14 cellular contexts compared by ENCODE assay signal in genomic region chr6:36609582-36609981, GRCh38. TPM values are rescaled to one million over a fixed set of nuclear protein-coding genes. Genes with fewer than 3 reads are reported as not detected.
DNase-seq lines count a peak whose midpoint lies in the region; ATAC-seq, FAIRE-seq and TF ChIP-seq lines count a peak whose summit lies in the region.
"Had no signal": no experiment of that assay in that cellular context is flagged by ENCODE, and none has a peak within 500 bp of the region (broad histone marks: within the 10 kb centered on the region; RNA-seq: fewer than 3 reads in every experiment).

No MANE protein-coding gene starts in this region.

- in situ Hi-C loops in GM12878 (cut with MboI) (no loop called here), GM13977 (cut with MboI; ENCODE audit: low pct_unique_long_range_greater_than_20kb, low sequenced_read_pairs, unreplicated experiment) (no loop called here)

- SMC1A ChIA-PET in GM12878 (lab: Charles Lee; ENCODE audit: uncharacterized antibody, unreplicated experiment): interaction anchor here (2.5 to 5.2 kb wide), 2 partner anchors 10 to 149 kb away, joined by 9 to 50 read pairs; no protein-coding TSS in a partner anchor

- no peak overlapping the region for H3K4me3 Mint-ChIP-seq in CD4-positive, alpha-beta T cell
- H3K4me3 Mint-ChIP-seq in naive thymus-derived CD4-positive, alpha-beta T cell: peak overlapping the region in 2 of 10 donors; percentile 17 to 21
- H3K4me3 Mint-ChIP-seq in endodermal cell: no peak overlapping the region

- DNase-seq in CD4-positive, alpha-beta T cell: no peak
- DNase-seq in GM12878 (ENCODE audit: low read depth, low spot score) (no peak), NCI-H510A treated with DMSO at 0.1 percent for 48 hours (lab: John Stamatoyannopoulos, UW) (no peak), GM13977 (ENCODE audit: low spot score) (no peak), COR-L47 (lab: John Stamatoyannopoulos, UW) (no peak), endodermal cell (no peak)
- no peak for DNase-seq in naive thymus-derived CD4-positive, alpha-beta T cell
- DNase-seq: activated CD8-positive, alpha-beta memory T cell treated with anti-CD3 and anti-CD28 coated beads for 24 hours; GOT3; midbrain; NCI-H1105 treated with DMSO at 0.1 percent for 48 hours had no signal

- peak overlapping the region; percentile 65 for H3K27ac Mint-ChIP-seq in CD4-positive, alpha-beta T cell
- peak overlapping the region in 8 of 9 donors; percentile 53 to 83 (median 74) for H3K27ac Mint-ChIP-seq in naive thymus-derived CD4-positive, alpha-beta T cell
- H3K27ac Mint-ChIP-seq in endodermal cell: no peak overlapping the region

- FAIRE-seq in GM12878 (lab: Jason Lieb, UNC): no peak
- FAIRE-seq: D721Med had no signal

- no peak overlapping the region for H2AFZ ChIP-seq in GM12878 (ENCODE audit: control insufficient read depth, low read depth, low read length)

- peaks cover 52 to 86% of the 10 kb centered on the region in 2 experiments for H3K36me3 ChIP-seq in HEK293 (ENCODE audit: control insufficient read depth in 2 of 2, insufficient read depth in 1 of 2, low read length in 2 of 2)
- peaks cover 15 to 44% of the 10 kb centered on the region in 2 experiments for H3K36me3 ChIP-seq in GM12878 (ENCODE audit: control insufficient read depth in 2 of 2, insufficient read depth in 2 of 2, low read length in 1 of 2)
- H3K36me3 ChIP-seq in naive thymus-derived CD4-positive, alpha-beta T cell (ENCODE audit: control insufficient read depth in 2 of 3, insufficient read depth in 3 of 3, low read length in 3 of 3): peaks cover 16 to 75% (median 39%) of the 10 kb centered on the region in 3 experiments
- H3K36me3 ChIP-seq in endodermal cell (ENCODE audit: control insufficient read depth, insufficient read depth, low read length): peaks cover 86% of the 10 kb centered on the region

- no peak overlapping the region for H3K9ac ChIP-seq in GM12878 (ENCODE audit: control insufficient read depth, insufficient read depth, low read length)
- no peak overlapping the region for H3K9ac ChIP-seq in endodermal cell (ENCODE audit: extremely low read depth, low read length, poor library complexity, severe bottlenecking)

- TF ChIP-seq CTCF in CD4-positive, alpha-beta T cell (IDR thresholded peaks at IDR 0.05): no peak
- TF ChIP-seq CTCF in HEK293 (tag by site-specific recombination; IDR thresholded peaks at IDR 0.05): no peak
- TF ChIP-seq CTCF in GM12878 (IDR thresholded peaks at IDR 0.05 in 2 of 3, conservative IDR thresholded peaks at IDR 0.05 in 1 of 3; ENCODE audit: control insufficient read depth in 2 of 3, extremely low read depth in 1 of 3, insufficient read depth in 1 of 3, low read depth in 3 of 3, low read length in 3 of 3): no peak
- no peak for TF ChIP-seq CTCF in GM13977 (IDR thresholded peaks at IDR 0.05; ENCODE audit: extremely low read depth, insufficient read depth, missing control alignments)
- TF ChIP-seq CTCF in endodermal cell (conservative IDR thresholded peaks at IDR 0.05): no peak

- no TSS peak for BruUV-seq in GM12878 (replicated peaks; lab: Mats Ljungman, UMichigan)

- peaks cover 60% of the 10 kb centered on the region for H3K4me1 Mint-ChIP-seq in CD4-positive, alpha-beta T cell (ENCODE audit: low read depth)
- peaks cover 30 to 68% (median 53%) of the 10 kb centered on the region in 7 donors for H3K4me1 Mint-ChIP-seq in naive thymus-derived CD4-positive, alpha-beta T cell
- peaks cover 9% of the 10 kb centered on the region for H3K4me1 Mint-ChIP-seq in endodermal cell

- H3K4me3 ChIP-seq in HEK293 (ENCODE audit: low read depth, low read length) (no peak overlapping the region), GM12878 (no peak overlapping the region), endodermal cell (ENCODE audit: low read length) (no peak overlapping the region)
- H3K4me3 ChIP-seq in naive thymus-derived CD4-positive, alpha-beta T cell (ENCODE audit: low read length): no peak overlapping the region
- H3K4me3 ChIP-seq: thoracic aorta had no signal

- no peak for ATAC-seq in CD4-positive, alpha-beta T cell (ENCODE audit: poor library complexity)
- peak; percentile 14; the same call in 1 of the 3 replicates for ATAC-seq in GM12878
- peak; percentile 7 for ATAC-seq in naive thymus-derived CD4-positive, alpha-beta T cell

- TF ChIP-seq RAD21 in GM12878 (IDR thresholded peaks at IDR 0.05; ENCODE audit: insufficient read depth, low read depth, low read length): no peak

- H3K27ac ChIP-seq in CD4-positive, alpha-beta T cell (ENCODE audit: low read depth, low read length): no peak overlapping the region
- H3K27ac ChIP-seq in HEK293 (ENCODE audit: extremely low read depth, low read depth, low read length): 0 out of 2 replicates have a peak overlapping the region, but pooled peaks have one; percentile 70
- no peak overlapping the region for H3K27ac ChIP-seq in GM12878 (ENCODE audit: control insufficient read depth, insufficient read depth)
- H3K27ac ChIP-seq in naive thymus-derived CD4-positive, alpha-beta T cell (ENCODE audit: low read depth, low read length): no peak overlapping the region
- H3K27ac ChIP-seq in endodermal cell (ENCODE audit: low read depth, low read length): no peak overlapping the region

- H3K79me2 ChIP-seq in GM12878 (ENCODE audit: control insufficient read depth, insufficient read depth, low read length): peaks cover 5% of the 10 kb centered on the region

- WGBS in GM12878 (ENCODE audit: insufficient coverage, insufficient replicate concordance, low lambda C conversion rate, missing lambda C conversion rate): 4% methylated on average over 3 of the region's 3 CpGs
- 96 to 97% methylated on average over 3 of the region's 3 CpGs for WGBS in endodermal cell (ENCODE audit: insufficient coverage in 1 of 2, insufficient read length in 1 of 2), 2 experiments

- no peak for TF ChIP-seq EP300 in GM12878 (IDR thresholded peaks at IDR 0.05; ENCODE audit: borderline replicate concordance in 1 of 2, control insufficient read depth in 1 of 2, low read depth in 2 of 2, low read length in 2 of 2)

- RAD21 ChIA-PET in GM12878 (lab: Charles Lee; ENCODE audit: unreplicated experiment): interaction anchor here (0.6 to 1.2 kb wide), 3 partner anchors 71 to 205 kb away, joined by 3 to 5 read pairs (median 3); no protein-coding TSS in a partner anchor

- CTCF ChIA-PET in CD4-positive, alpha-beta T cell (lab: Charles Lee): interaction anchor here (0.6 to 1.1 kb wide), 4 partner anchors 9 to 241 kb away, joined by 3 to 4 read pairs (median 4); no protein-coding TSS in a partner anchor
- CTCF ChIA-PET in HEK293 (lab: Yijun Ruan, JAX): interaction anchor here (1.1 to 10.2 kb wide), 3 partner anchors 115 to 150 kb away, joined by 6 to 156 read pairs (median 17); no protein-coding TSS in a partner anchor
- CTCF ChIA-PET in GM12878 (lab: Yijun Ruan, JAX): interaction anchor here (0.5 to 5.0 kb wide), 5 partner anchors 10 to 243 kb away, joined by 3 to 22 read pairs (median 4); no protein-coding TSS in a partner anchor
- CTCF ChIA-PET in naive thymus-derived CD4-positive, alpha-beta T cell (lab: Charles Lee): interaction anchor here (1.2 kb wide), 1 partner anchor 10 kb away, joined by 3 read pairs; no protein-coding TSS in a partner anchor

- intact Hi-C loops in CD4-positive, alpha-beta T cell (cut with DNase I, micrococcal nuclease): no loop called here
- intact Hi-C loops in GM12878 (cut with micrococcal nuclease; ENCODE audit: unreplicated experiment): no loop called here
- intact Hi-C loops in naive thymus-derived CD4-positive, alpha-beta T cell (cut with micrococcal nuclease): no loop called here

- TF ChIP-seq POLR2A in GM12878 (IDR thresholded peaks at IDR 0.05; ENCODE audit: low read depth, low read length): 0 out of 2 replicates have a peak, but pooled peaks have one; percentile 56

- no peaks in the 10 kb centered on the region for H3K9me3 Mint-ChIP-seq in CD4-positive, alpha-beta T cell
- peaks cover 0 to 7% (median 0%) of the 10 kb centered on the region in 11 donors for H3K9me3 Mint-ChIP-seq in naive thymus-derived CD4-positive, alpha-beta T cell
- H3K9me3 Mint-ChIP-seq in endodermal cell: no peaks in the 10 kb centered on the region

- POLR2A ChIA-PET in CD4-positive, alpha-beta T cell (lab: Charles Lee): interaction anchor here (0.6 to 6.1 kb wide), 5 partner anchors 12 to 186 kb away, joined by 3 to 60 read pairs (median 4); partner anchors contain the start of genes SRSF3 and STK38
- POLR2A ChIA-PET in HEK293 (lab: Yijun Ruan, JAX) (interaction anchor here (0.6 to 5.2 kb wide), 9 partner anchors 8 to 300 kb away, joined by 3 to 25 read pairs (median 4); no protein-coding TSS in a partner anchor), GM12878 (lab: Charles Lee) (interaction anchor here (0.6 to 2.3 kb wide), 6 partner anchors 9 to 403 kb away, joined by 3 to 15 read pairs (median 4); no protein-coding TSS in a partner anchor)
- POLR2A ChIA-PET in naive thymus-derived CD4-positive, alpha-beta T cell (lab: Charles Lee): interaction anchor here (0.6 to 5.9 kb wide), 6 partner anchors 10 to 64 kb away, joined by 3 to 53 read pairs (median 5); partner anchors contain the start of gene SRSF3

- H3K4me2 ChIP-seq in GM12878 (ENCODE audit: control insufficient read depth, insufficient read depth): no peak overlapping the region

- no peaks in the 10 kb centered on the region for H3K9me3 ChIP-seq in CD4-positive, alpha-beta T cell (ENCODE audit: control insufficient read depth, low read length)
- no peaks in the 10 kb centered on the region for H3K9me3 ChIP-seq in HEK293 (ENCODE audit: control insufficient read depth, insufficient read depth, low read depth, low read length)
- H3K9me3 ChIP-seq in GM12878 (replicated peaks; ENCODE audit: control insufficient read depth, insufficient read depth, low read length): no peaks in the 10 kb centered on the region
- H3K9me3 ChIP-seq in naive thymus-derived CD4-positive, alpha-beta T cell (ENCODE audit: control insufficient read depth in 2 of 3, low read length in 3 of 3): no peaks in the 10 kb centered on the region
- H3K9me3 ChIP-seq in endodermal cell (ENCODE audit: control insufficient read depth, low read length): no peaks in the 10 kb centered on the region
- H3K9me3 ChIP-seq: thoracic aorta had no signal

- no peaks in the 10 kb centered on the region for H3K27me3 Mint-ChIP-seq in CD4-positive, alpha-beta T cell
- H3K27me3 Mint-ChIP-seq in naive thymus-derived CD4-positive, alpha-beta T cell: no peaks in the 10 kb centered on the region
- H3K27me3 Mint-ChIP-seq in endodermal cell (ENCODE audit: insufficient read depth): no peaks in the 10 kb centered on the region

- no peaks in the 10 kb centered on the region for H3K27me3 ChIP-seq in CD4-positive, alpha-beta T cell (ENCODE audit: control insufficient read depth, insufficient read depth, low read length)
- H3K27me3 ChIP-seq in GM12878 (replicated peaks in 1 of 2; ENCODE audit: control insufficient read depth in 2 of 2, insufficient read depth in 2 of 2, low read length in 1 of 2): no peaks in the 10 kb centered on the region
- no peaks in the 10 kb centered on the region for H3K27me3 ChIP-seq in naive thymus-derived CD4-positive, alpha-beta T cell (ENCODE audit: control insufficient read depth in 2 of 2, insufficient read depth in 2 of 2, low read length in 2 of 2)
- H3K27me3 ChIP-seq in endodermal cell (ENCODE audit: control insufficient read depth, insufficient read depth, low read length, poor library complexity, severe bottlenecking): no peaks in the 10 kb centered on the region

- H4K20me1 ChIP-seq in GM12878 (ENCODE audit: control insufficient read depth, insufficient read depth): no peaks in the 10 kb centered on the region; the same call in 1 of the 2 replicates

- H3K4me1 ChIP-seq in HEK293 (ENCODE audit: control insufficient read depth, insufficient read depth, low read length) (no peaks in the 10 kb centered on the region), GM12878 (ENCODE audit: control insufficient read depth, insufficient read depth, low read length) (no peaks in the 10 kb centered on the region), endodermal cell (ENCODE audit: control insufficient read depth, insufficient read depth, low read length) (peaks cover 2% of the 10 kb centered on the region)
- peaks cover 14 to 18% of the 10 kb centered on the region in 2 donors for H3K4me1 ChIP-seq in naive thymus-derived CD4-positive, alpha-beta T cell (ENCODE audit: control insufficient read depth in 2 of 2, insufficient read depth in 2 of 2, low read length in 2 of 2)

- H3K36me3 Mint-ChIP-seq in CD4-positive, alpha-beta T cell (ENCODE audit: low read depth): peaks cover 87% of the 10 kb centered on the region
- H3K36me3 Mint-ChIP-seq in naive thymus-derived CD4-positive, alpha-beta T cell: peaks cover 12 to 68% (median 52%) of the 10 kb centered on the region in 5 donors
- peaks cover 77% of the 10 kb centered on the region for H3K36me3 Mint-ChIP-seq in endodermal cell (ENCODE audit: low read depth)

RNA-seq across cellular contexts. Expression of gene SRSF3, which starts 15.4 kb away (rescaled TPM):
- 100 to 1,000 TPM; 550 to 556 TPM for total RNA-seq in CD4-positive, alpha-beta T cell
- 206 and 241 TPM in 2 replicates for total RNA-seq in GM12878 (2013; cell fraction: nucleolus; rRNA removed)
- total RNA-seq in GM12878 (2014; rRNA removed): 195 and 229 TPM in 2 replicates
- 240 and 256 TPM in 2 replicates for total RNA-seq in GM12878 (2014; rRNA removed; fragmentation: Illumina TruSeq; extraction: Trizol)
- total RNA-seq in GM12878 (2021): 456 and 467 TPM in 2 replicates
- 111 TPM for polyA plus RNA-seq in GM12878 (2011; ENCODE audit: low read depth)
- polyA plus RNA-seq in GM12878 (2011; rRNA removed): 499 and 606 TPM in 2 replicates
- 365 and 371 TPM in 2 replicates for polyA plus RNA-seq in GM12878 (2011; cell fraction: cytosol; rRNA removed)
- 363 and 479 TPM in 2 replicates for polyA plus RNA-seq in GM12878 (2011; cell fraction: nucleus; rRNA removed)
- 225 and 308 TPM in 2 replicates for polyA plus RNA-seq in GM12878 (2012)
- polyA plus RNA-seq in GM12878 (2014; fragmentation: Illumina TruSeq; extraction: Trizol): 314 and 338 TPM in 2 replicates
- polyA plus RNA-seq in GM12878 (2014; fragmentation: Nextera tagmentation; extraction: Ambion mirVana): 1,000 to 10,000 TPM in 1 of 2 experiments, 100 to 1,000 TPM in 1; 971 to 1,377 TPM
- 482 and 486 TPM in 2 replicates for polyA plus RNA-seq in GM12878 (2014; rRNA removed)
- 100 to 1,000 TPM; 569 to 577 TPM for polyA plus RNA-seq in GM12878 (2016; fragmentation: Nextera tagmentation; extraction: Ambion mirVana)
- polyA minus RNA-seq in GM12878 (2011; rRNA and poly(A)+ RNA removed): 211 and 244 TPM in 2 replicates
- 69.4 and 86.1 TPM in 2 replicates for polyA minus RNA-seq in GM12878 (2011; cell fraction: cytosol; rRNA and poly(A)+ RNA removed)
- polyA minus RNA-seq in GM12878 (2011; cell fraction: nucleus; rRNA and poly(A)+ RNA removed): 133 and 210 TPM in 2 replicates
- 100 to 1,000 TPM; 317 to 510 (median 426) TPM for total RNA-seq in naive thymus-derived CD4-positive, alpha-beta T cell
- 100 to 1,000 TPM; 359 to 403 TPM for polyA plus RNA-seq in naive thymus-derived CD4-positive, alpha-beta T cell
- 100 to 1,000 TPM; 493 to 536 TPM for total RNA-seq in endodermal cell
- 582 TPM for polyA plus RNA-seq in endodermal cell (2013, experiment 1 of 2)
- polyA plus RNA-seq in endodermal cell (2013, experiment 2 of 2): 506 TPM
